Comparison of ENCODE assay signal across 13 cellular contexts in the genomic region with DNA sequence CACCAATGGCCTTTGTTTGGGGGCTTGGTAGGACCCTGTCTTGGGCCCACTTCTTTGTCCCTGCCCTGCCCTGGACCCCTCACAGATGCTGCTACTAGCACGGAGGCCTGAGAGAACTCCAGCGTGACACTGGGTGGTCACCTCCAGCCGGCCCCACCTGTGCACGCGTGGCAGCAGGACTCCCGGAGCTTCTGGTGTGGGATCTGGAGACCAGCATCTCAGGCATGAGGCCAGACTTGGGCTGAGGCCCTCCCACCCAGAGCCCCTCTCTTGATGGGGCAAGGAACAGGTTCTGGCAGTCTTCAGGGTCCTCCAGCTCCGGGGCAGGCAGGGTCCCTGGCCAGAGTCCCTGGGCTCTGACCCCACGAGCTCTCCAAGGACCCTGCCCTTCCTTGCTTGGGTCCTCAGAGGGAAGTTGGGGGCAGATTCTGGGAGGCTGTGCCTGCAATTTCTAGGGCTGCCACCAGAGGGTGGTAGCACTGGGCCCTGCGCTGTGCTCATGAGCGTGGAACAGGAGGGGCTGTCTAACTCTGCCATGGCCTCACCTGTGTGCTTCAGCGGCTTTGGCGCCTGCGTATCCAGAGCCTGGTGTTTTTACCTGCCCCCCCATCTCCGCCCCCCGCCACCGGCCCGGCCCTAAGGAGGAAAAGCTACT. TPM values are rescaled to one million over a fixed set of nuclear protein-coding genes. Genes with fewer than 3 reads are reported as not detected.
DNase-seq lines count a peak whose midpoint lies in the region; ATAC-seq and TF ChIP-seq lines count a peak whose summit lies in the region.
"Had no signal": no experiment of that assay in that cellular context is flagged by ENCODE, and none has a peak within 500 bp of the region (broad histone marks: within the 10 kb centered on the region; RNA-seq: fewer than 3 reads in every experiment).

No MANE protein-coding gene starts in this region.

- ATAC-seq in Panc1 = peak; percentile 49

- no peak overlapping the region for H3K27ac Mint-ChIP-seq in glutamatergic neuron (ENCODE audit: unreplicated experiment)
- H3K27ac Mint-ChIP-seq: activated naive CD8-positive, alpha-beta T cell treated with anti-CD3 and anti-CD28 coated beads, Interleukin-2, amount 10 ng/mL, durations not matched to agents 7 days and 5 days had no signal

- peaks cover 8% of the 10 kb centered on the region for H3K27me3 Mint-ChIP-seq in glutamatergic neuron (ENCODE audit: unreplicated experiment)

- H3K27ac ChIP-seq in Panc1 (ENCODE audit: low read length) (no peak overlapping the region), ovary (no peak overlapping the region), esophagus muscularis mucosa (replicated peaks in 1 of 4) (no peak overlapping the region)

- BruUV-seq in Panc1 (replicated peaks; lab: Mats Ljungman, UMichigan) = no TSS peak

- H3K9me3 ChIP-seq in Panc1 (ENCODE audit: control insufficient read depth, insufficient read depth, low read depth, low read length) (no peaks in the 10 kb centered on the region), ovary (no peaks in the 10 kb centered on the region), esophagus muscularis mucosa (peaks cover 0 to 7% (median 3%) of the 10 kb centered on the region in 4 donors)

- no peak for TF ChIP-seq POLR2A in ovary (IDR thresholded peaks at IDR 0.05)
- no peak for TF ChIP-seq POLR2A in esophagus muscularis mucosa (IDR thresholded peaks at IDR 0.05; ENCODE audit: low read depth)

- H3K4me1 ChIP-seq in Panc1 (ENCODE audit: control insufficient read depth, insufficient read depth, low read length) = peaks cover 17% of the 10 kb centered on the region
- no peaks in the 10 kb centered on the region for H3K4me1 ChIP-seq in ovary (ENCODE audit: insufficient read depth)
- H3K4me1 ChIP-seq in esophagus muscularis mucosa = peaks cover 32 to 49% (median 37%) of the 10 kb centered on the region in 4 donors

- no peaks in the 10 kb centered on the region for H3K36me3 Mint-ChIP-seq in glutamatergic neuron (ENCODE audit: unreplicated experiment)
- H3K36me3 Mint-ChIP-seq: activated naive CD8-positive, alpha-beta T cell treated with anti-CD3 and anti-CD28 coated beads, Interleukin-2, amount 10 ng/mL, durations not matched to agents 7 days and 5 days had no signal

- POLR2A ChIA-PET in Panc1 (lab: Charles Lee) = interaction anchor here (0.6 kb wide), 1 partner anchor 55 kb away, joined by 3 read pairs; no protein-coding TSS in a partner anchor

- no peak for TF ChIP-seq EP300 in ovary (IDR thresholded peaks at IDR 0.05)
- TF ChIP-seq EP300 in esophagus muscularis mucosa (IDR thresholded peaks at IDR 0.05) = no peak

- H3K4me1 Mint-ChIP-seq in glutamatergic neuron (ENCODE audit: low read depth, unreplicated experiment) = peaks cover 2% of the 10 kb centered on the region

- in situ Hi-C loops in Panc1 (cut with HindIII; ENCODE audit: low pct_unique_long_range_greater_than_20kb, low sequenced_read_pairs) = no loop called here

- intact Hi-C loops in Panc1 (cut with micrococcal nuclease; ENCODE audit: unreplicated experiment) (no loop called here), ovary (cut with DNase I) (no loop called here), esophagus muscularis mucosa (cut with DNase I) (no loop called here)

- H3K27me3 ChIP-seq in Panc1 (ENCODE audit: control insufficient read depth, insufficient read depth, low read length) (no peaks in the 10 kb centered on the region), ovary (no peaks in the 10 kb centered on the region), esophagus muscularis mucosa (peaks cover 8 to 54% (median 36%) of the 10 kb centered on the region in 4 donors)

- CTCF ChIA-PET in Panc1 (lab: Charles Lee) = interaction anchor here (0.6 to 1.2 kb wide), 12 partner anchors 12 to 1272 kb away, joined by 3 to 11 read pairs (median 6); no protein-coding TSS in a partner anchor

- peak; percentile 36 for DNase-seq in stimulated activated CD4-positive, alpha-beta T cell treated with anti-CD3 and anti-CD28 coated beads, Interleukin-1b, Interleukin-23, amount 100 ng/mL, for 48 hours
- no peak for DNase-seq in stimulated activated CD4-positive, alpha-beta T cell treated with anti-CD3 and anti-CD28 coated beads, Interleukin-12 subunit alpha, Interleukin-12 subunit beta, amount 100 ng/mL, for 4 hours
- DNase-seq in Panc1 (ENCODE audit: low read depth, low spot score) (no peak), glutamatergic neuron (peak; percentile 46), ovary (no peak), activated gamma-delta T cell (lab: John Stamatoyannopoulos, UW) (no peak), esophagus muscularis mucosa (ENCODE audit: extremely low spot score) (no peak)
- DNase-seq in stimulated activated naive CD4-positive, alpha-beta T cell (lab: John Stamatoyannopoulos, UW) = no peak
- DNase-seq: activated naive CD8-positive, alpha-beta T cell treated with anti-CD3 and anti-CD28 coated beads, Interleukin-2, amount 10 ng/mL, durations not matched to agents 7 days and 5 days; GDM1; HCEC 1CT; NCI-H1105 treated with DMSO at 0.1 percent for 48 hours had no signal

- H3K36me3 ChIP-seq in Panc1 (ENCODE audit: control insufficient read depth, insufficient read depth, low read length) = no peaks in the 10 kb centered on the region
- H3K36me3 ChIP-seq in ovary = no peaks in the 10 kb centered on the region
- H3K36me3 ChIP-seq in esophagus muscularis mucosa = peaks cover 1 to 18% (median 16%) of the 10 kb centered on the region in 4 donors

- TF ChIP-seq CTCF in Panc1 (IDR thresholded peaks at IDR 0.05) = peak; percentile 93
- peak; percentile 75 for TF ChIP-seq CTCF in glutamatergic neuron (IDR thresholded peaks at IDR 0.05; ENCODE audit: partially characterized antibody, unreplicated experiment)
- no peak for TF ChIP-seq CTCF in ovary (IDR thresholded peaks at IDR 0.05)
- TF ChIP-seq CTCF in esophagus muscularis mucosa (IDR thresholded peaks at IDR 0.05) = peak in 1 of 3 experiments; percentile 34

- H3K4me3 Mint-ChIP-seq in glutamatergic neuron (ENCODE audit: unreplicated experiment) = no peak overlapping the region
- H3K4me3 Mint-ChIP-seq: activated naive CD8-positive, alpha-beta T cell treated with anti-CD3 and anti-CD28 coated beads, Interleukin-2, amount 10 ng/mL, durations not matched to agents 7 days and 5 days had no signal

- H3K9me3 Mint-ChIP-seq in glutamatergic neuron (ENCODE audit: unreplicated experiment) = peaks cover 3% of the 10 kb centered on the region
- H3K9me3 Mint-ChIP-seq: activated naive CD8-positive, alpha-beta T cell treated with anti-CD3 and anti-CD28 coated beads, Interleukin-2, amount 10 ng/mL, durations not matched to agents 7 days and 5 days had no signal

- H3K4me3 ChIP-seq in Panc1 (ENCODE audit: low read depth in 2 of 2, low read length in 2 of 2) (no peak overlapping the region), ovary (no peak overlapping the region), esophagus muscularis mucosa (no peak overlapping the region)
- H3K4me3 ChIP-seq: skin epidermis had no signal

- WGBS in ovary, 3 donors = 60 to 66% (median 61%) methylated on average over 17 of the region's 17 CpGs
- WGBS in esophagus muscularis mucosa = 71% methylated on average over 5 of the region's 17 CpGs

RNA-seq across cellular contexts. Expression of a gene that starts 3.1 kb away (rescaled TPM):
- total RNA-seq in Panc1 (2021; ENCODE audit: unreplicated experiment) = 9.4 TPM
- 8.2 TPM for polyA plus RNA-seq in Panc1 (2012; ENCODE audit: insufficient read length)
- total RNA-seq in glutamatergic neuron (ENCODE audit: unreplicated experiment) = 26.7 TPM
- 10 to 100 TPM in 1 of 7 donors, 1 to 10 TPM in 5, under 1 TPM in 1; 0.25 to 26.1 (median 2.6) TPM for total RNA-seq in ovary
- polyA plus RNA-seq in ovary = under 1 TPM; 0.25 to 0.63 TPM
- 1 to 10 TPM; 1.3 to 4.2 (median 2.3) TPM for total RNA-seq in esophagus muscularis mucosa

RNA-seq across cellular contexts. Expression of a gene that starts 21.0 kb away (rescaled TPM):
- 198 TPM for total RNA-seq in Panc1 (2021; ENCODE audit: unreplicated experiment)
- 166 TPM for polyA plus RNA-seq in Panc1 (2012; ENCODE audit: insufficient read length)
- 256 TPM for total RNA-seq in glutamatergic neuron (ENCODE audit: unreplicated experiment)
- 100 to 1,000 TPM in 5 of 7 donors, 10 to 100 TPM in 2; 63.9 to 180 (median 145) TPM for total RNA-seq in ovary
- 100 to 1,000 TPM; 104 to 258 TPM for polyA plus RNA-seq in ovary
- total RNA-seq in esophagus muscularis mucosa = 10 to 100 TPM; 42.8 to 70.5 (median 63.9) TPM

RNA-seq across cellular contexts. Expression of a gene that starts 21.3 kb away (rescaled TPM):
- total RNA-seq in Panc1 (2021; ENCODE audit: unreplicated experiment) = 89.7 TPM
- polyA plus RNA-seq in Panc1 (2012; ENCODE audit: insufficient read length) = 149 TPM
- total RNA-seq in glutamatergic neuron (ENCODE audit: unreplicated experiment) = 52.5 TPM
- total RNA-seq in ovary = 10 to 100 TPM; 28.6 to 74.6 (median 41.5) TPM
- polyA plus RNA-seq in ovary = 10 to 100 TPM in 1 of 2 donors, 1 to 10 TPM in 1; 6.3 to 40.7 TPM
- total RNA-seq in esophagus muscularis mucosa = 100 to 1,000 TPM in 3 of 4 donors, 10 to 100 TPM in 1; 78.2 to 112 (median 106) TPM

RNA-seq across cellular contexts. Expression of a gene that starts 21.3 kb away (rescaled TPM):
- 62.5 TPM for total RNA-seq in Panc1 (2021; ENCODE audit: unreplicated experiment)
- polyA plus RNA-seq in Panc1 (2012; ENCODE audit: insufficient read length) = 83.3 TPM
- total RNA-seq in glutamatergic neuron (ENCODE audit: unreplicated experiment) = 50.5 TPM
- total RNA-seq in ovary = 10 to 100 TPM; 47.8 to 68.1 (median 55.4) TPM
- 10 to 100 TPM; 26.0 to 67.8 TPM for polyA plus RNA-seq in ovary
- total RNA-seq in esophagus muscularis mucosa = 10 to 100 TPM; 54.4 to 70.5 (median 61.1) TPM

Comparison
In these comparisons a context has a peak if more than half of its experiments do, and no peak if none do; other contexts are left out.
1. DNase-seq: peak in stimulated activated CD4-positive, alpha-beta T cell treated with anti-CD3 and anti-CD28 coated beads, Interleukin-1b, Interleukin-23, amount 100 ng/mL, for 48 hours (single experiment) and glutamatergic neuron (single experiment); none in stimulated activated CD4-positive, alpha-beta T cell treated with anti-CD3 and anti-CD28 coated beads, Interleukin-12 subunit alpha, Interleukin-12 subunit beta, amount 100 ng/mL, for 4 hours (single experiment), Panc1 (single experiment), ovary (0 of 5), stimulated activated naive CD4-positive, alpha-beta T cell (0 of 6), activated gamma-delta T cell (single experiment) and esophagus muscularis mucosa (single experiment).
2. CTCF ChIP-seq: peak in Panc1 (single experiment) and glutamatergic neuron (single experiment); none in ovary (0 of 3).